In the genomic region with DNA sequence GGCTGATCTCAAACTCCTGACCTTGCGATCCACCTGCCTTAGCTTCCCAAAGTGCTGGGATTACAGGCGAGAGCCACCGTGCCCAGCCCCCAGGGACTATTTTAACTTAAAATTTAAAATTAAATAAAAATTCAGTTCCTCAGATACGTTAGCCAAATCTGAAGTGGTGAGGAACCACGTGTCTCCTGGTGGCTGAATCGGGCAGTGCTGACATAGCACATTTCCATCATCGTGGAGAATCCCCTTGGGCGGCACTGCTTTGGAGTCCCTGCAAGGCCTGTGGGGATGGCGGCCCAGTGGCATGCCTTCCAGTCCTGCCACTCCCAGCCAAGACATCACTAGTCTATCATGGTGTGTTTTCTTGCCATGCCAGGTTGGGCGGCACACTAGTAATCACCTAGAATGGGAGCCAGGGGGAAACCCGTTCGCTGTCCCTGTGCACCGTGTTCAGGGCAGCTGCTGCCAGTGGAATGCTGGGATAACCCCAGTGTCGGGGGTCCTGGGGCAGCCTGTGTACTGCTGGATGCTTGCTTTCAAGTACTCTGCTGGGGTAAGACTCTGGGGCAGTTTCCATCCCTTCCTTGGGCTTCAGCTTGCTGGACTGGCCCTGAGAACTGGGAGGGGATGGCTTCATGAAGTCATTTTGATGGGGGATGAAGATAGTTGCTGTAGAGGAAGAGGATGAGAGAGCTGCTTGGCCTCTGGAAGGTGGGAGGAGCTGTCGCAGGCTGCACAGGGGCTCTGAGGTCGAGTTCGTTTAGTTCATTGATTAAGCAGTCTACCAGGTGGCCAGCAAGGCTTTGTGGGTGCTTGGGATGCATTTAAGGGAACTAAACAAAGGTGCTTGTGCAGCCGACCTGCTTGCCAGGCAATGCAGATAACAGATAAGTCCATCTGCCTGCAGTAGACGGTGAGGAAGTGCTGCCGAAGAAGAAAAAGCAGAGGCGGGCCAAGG, we compare ENCODE assay signal across 1 cellular context.
TF ChIP-seq lines count a peak whose summit lies in the region.

No MANE protein-coding gene starts in this region.

TF ChIP-seq in GM23338, 12 proteins besides CTCF, POLR2A, EP300 and RAD21 (continued from another document):
- TF ChIP-seq, protein P1, sequence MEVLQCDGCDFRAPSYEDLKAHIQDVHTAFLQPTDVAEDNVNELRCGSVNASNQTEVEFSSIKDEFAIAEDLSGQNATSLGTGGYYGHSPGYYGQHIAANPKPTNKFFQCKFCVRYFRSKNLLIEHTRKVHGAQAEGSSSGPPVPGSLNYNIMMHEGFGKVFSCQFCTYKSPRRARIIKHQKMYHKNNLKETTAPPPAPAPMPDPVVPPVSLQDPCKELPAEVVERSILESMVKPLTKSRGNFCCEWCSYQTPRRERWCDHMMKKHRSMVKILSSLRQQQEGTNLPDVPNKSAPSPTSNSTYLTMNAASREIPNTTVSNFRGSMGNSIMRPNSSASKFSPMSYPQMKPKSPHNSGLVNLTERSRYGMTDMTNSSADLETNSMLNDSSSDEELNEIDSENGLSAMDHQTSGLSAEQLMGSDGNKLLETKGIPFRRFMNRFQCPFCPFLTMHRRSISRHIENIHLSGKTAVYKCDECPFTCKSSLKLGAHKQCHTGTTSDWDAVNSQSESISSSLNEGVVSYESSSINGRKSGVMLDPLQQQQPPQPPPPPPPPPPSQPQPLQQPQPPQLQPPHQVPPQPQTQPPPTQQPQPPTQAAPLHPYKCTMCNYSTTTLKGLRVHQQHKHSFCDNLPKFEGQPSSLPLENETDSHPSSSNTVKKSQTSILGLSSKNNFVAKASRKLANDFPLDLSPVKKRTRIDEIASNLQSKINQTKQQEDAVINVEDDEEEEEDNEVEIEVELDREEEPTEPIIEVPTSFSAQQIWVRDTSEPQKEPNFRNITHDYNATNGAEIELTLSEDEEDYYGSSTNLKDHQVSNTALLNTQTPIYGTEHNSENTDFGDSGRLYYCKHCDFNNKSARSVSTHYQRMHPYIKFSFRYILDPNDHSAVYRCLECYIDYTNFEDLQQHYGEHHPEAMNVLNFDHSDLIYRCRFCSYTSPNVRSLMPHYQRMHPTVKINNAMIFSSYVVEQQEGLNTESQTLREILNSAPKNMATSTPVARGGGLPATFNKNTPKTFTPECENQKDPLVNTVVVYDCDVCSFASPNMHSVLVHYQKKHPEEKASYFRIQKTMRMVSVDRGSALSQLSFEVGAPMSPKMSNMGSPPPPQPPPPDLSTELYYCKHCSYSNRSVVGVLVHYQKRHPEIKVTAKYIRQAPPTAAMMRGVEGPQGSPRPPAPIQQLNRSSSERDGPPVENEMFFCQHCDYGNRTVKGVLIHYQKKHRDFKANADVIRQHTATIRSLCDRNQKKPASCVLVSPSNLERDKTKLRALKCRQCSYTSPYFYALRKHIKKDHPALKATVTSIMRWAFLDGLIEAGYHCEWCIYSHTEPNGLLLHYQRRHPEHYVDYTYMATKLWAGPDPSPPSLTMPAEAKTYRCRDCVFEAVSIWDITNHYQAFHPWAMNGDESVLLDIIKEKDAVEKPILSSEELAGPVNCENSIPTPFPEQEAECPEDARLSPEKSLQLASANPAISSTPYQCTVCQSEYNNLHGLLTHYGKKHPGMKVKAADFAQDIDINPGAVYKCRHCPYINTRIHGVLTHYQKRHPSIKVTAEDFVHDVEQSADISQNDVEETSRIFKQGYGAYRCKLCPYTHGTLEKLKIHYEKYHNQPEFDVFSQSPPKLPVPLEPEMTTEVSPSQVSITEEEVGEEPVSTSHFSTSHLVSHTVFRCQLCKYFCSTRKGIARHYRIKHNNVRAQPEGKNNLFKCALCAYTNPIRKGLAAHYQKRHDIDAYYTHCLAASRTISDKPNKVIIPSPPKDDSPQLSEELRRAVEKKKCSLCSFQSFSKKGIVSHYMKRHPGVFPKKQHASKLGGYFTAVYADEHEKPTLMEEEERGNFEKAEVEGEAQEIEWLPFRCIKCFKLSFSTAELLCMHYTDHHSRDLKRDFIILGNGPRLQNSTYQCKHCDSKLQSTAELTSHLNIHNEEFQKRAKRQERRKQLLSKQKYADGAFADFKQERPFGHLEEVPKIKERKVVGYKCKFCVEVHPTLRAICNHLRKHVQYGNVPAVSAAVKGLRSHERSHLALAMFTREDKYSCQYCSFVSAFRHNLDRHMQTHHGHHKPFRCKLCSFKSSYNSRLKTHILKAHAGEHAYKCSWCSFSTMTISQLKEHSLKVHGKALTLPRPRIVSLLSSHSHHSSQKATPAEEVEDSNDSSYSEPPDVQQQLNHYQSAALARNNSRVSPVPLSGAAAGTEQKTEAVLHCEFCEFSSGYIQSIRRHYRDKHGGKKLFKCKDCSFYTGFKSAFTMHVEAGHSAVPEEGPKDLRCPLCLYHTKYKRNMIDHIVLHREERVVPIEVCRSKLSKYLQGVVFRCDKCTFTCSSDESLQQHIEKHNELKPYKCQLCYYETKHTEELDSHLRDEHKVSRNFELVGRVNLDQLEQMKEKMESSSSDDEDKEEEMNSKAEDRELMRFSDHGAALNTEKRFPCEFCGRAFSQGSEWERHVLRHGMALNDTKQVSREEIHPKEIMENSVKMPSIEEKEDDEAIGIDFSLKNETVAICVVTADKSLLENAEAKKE (CRISPR knock-in tag; IDR thresholded peaks at IDR 0.05): no peak
- TF ChIP-seq, protein P2, sequence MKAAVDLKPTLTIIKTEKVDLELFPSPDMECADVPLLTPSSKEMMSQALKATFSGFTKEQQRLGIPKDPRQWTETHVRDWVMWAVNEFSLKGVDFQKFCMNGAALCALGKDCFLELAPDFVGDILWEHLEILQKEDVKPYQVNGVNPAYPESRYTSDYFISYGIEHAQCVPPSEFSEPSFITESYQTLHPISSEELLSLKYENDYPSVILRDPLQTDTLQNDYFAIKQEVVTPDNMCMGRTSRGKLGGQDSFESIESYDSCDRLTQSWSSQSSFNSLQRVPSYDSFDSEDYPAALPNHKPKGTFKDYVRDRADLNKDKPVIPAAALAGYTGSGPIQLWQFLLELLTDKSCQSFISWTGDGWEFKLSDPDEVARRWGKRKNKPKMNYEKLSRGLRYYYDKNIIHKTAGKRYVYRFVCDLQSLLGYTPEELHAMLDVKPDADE (IDR thresholded peaks at IDR 0.05): no peak
- TF ChIP-seq POLR2AphosphoS5 (IDR thresholded peaks at IDR 0.05; ENCODE audit: low read depth) (no peak), JUNB (IDR thresholded peaks at IDR 0.05; ENCODE audit: unreplicated experiment) (no peak), ZNF114 (CRISPR knock-in tag; IDR thresholded peaks at IDR 0.05) (no peak), EZH2phosphoT487 (IDR thresholded peaks at IDR 0.05; ENCODE audit: unreplicated experiment) (no peak), NANOG (IDR thresholded peaks at IDR 0.05; ENCODE audit: borderline replicate concordance) (no peak), CREB1 (CRISPR knock-in tag; IDR thresholded peaks at IDR 0.05; ENCODE audit: low read depth) (no peak), STAT1 (IDR thresholded peaks at IDR 0.05; ENCODE audit: unreplicated experiment) (no peak), ZNF331 (CRISPR knock-in tag; IDR thresholded peaks at IDR 0.05; ENCODE audit: low read depth) (no peak)
- TF ChIP-seq, protein P3, sequence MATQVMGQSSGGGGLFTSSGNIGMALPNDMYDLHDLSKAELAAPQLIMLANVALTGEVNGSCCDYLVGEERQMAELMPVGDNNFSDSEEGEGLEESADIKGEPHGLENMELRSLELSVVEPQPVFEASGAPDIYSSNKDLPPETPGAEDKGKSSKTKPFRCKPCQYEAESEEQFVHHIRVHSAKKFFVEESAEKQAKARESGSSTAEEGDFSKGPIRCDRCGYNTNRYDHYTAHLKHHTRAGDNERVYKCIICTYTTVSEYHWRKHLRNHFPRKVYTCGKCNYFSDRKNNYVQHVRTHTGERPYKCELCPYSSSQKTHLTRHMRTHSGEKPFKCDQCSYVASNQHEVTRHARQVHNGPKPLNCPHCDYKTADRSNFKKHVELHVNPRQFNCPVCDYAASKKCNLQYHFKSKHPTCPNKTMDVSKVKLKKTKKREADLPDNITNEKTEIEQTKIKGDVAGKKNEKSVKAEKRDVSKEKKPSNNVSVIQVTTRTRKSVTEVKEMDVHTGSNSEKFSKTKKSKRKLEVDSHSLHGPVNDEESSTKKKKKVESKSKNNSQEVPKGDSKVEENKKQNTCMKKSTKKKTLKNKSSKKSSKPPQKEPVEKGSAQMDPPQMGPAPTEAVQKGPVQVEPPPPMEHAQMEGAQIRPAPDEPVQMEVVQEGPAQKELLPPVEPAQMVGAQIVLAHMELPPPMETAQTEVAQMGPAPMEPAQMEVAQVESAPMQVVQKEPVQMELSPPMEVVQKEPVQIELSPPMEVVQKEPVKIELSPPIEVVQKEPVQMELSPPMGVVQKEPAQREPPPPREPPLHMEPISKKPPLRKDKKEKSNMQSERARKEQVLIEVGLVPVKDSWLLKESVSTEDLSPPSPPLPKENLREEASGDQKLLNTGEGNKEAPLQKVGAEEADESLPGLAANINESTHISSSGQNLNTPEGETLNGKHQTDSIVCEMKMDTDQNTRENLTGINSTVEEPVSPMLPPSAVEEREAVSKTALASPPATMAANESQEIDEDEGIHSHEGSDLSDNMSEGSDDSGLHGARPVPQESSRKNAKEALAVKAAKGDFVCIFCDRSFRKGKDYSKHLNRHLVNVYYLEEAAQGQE (IDR thresholded peaks at IDR 0.05; ENCODE audit: unreplicated experiment): no peak
TF ChIP-seq in GM23338: peak in this region for 0.
